8 cellular contexts compared by ENCODE assay signal in the genomic region with DNA sequence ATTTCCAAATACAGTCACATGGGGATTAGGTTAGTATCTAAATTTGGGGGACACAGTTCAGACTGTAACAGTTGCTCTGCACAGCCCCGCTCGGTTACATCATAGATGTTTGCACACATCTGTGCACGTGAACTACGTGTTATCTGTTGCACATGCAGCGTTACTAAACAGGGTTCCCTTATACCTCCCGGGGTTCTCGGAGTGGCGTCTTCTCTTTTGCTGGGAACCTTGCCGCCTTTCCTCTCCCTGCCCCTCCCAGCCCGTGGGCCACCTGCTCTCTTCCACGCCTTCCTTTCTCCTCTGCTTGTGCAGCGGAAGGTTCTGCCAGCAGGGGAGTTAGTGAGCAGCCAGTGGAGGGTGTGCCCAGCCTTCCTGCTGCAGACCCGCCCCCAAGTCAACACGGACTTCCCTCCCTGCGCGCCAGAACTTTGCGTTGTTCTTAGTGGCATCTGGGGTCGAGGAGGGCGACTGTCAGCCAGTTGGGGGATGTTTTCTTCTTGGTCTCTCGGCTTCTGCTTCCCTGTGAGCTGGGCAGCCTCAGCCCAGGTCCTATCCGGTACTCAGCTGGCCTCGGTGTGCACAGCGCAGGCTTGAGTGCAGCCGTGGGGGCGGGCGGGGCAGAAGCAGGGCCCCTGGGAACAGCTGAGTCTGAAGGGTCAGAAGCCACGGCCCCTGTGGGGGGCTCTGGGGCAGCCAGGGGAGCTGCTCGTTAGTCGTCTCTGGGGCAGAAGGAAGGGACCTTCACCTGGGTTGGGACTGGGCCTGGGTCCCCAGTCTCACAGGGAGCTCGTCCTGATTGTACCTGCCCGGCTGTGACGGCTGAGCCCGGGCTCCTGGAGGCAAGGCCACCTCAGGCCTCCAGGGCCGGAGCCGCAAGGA.
DNase-seq lines count a peak whose midpoint lies in the region; ATAC-seq, FAIRE-seq and TF ChIP-seq lines count a peak whose summit lies in the region.
"Not testable (repeated sequence)": the region's sequence is repeated elsewhere in the genome, so short reads cannot be mapped to it uniquely, and the experiment has no call there.

No MANE protein-coding gene starts in this region.

- CTCF ChIA-PET in Calu3 (lab: Charles Lee), result not testable (repeated sequence)
- CTCF ChIA-PET in WTC11 (lab: Charles Lee), result interaction anchor here (0.6 to 1.3 kb wide), 5 partner anchors 10 to 474 kb away, joined by 3 to 6 read pairs (median 3); no protein-coding TSS in a partner anchor

- peak overlapping the region; percentile 68 for H3K4me3 Mint-ChIP-seq in Calu3 (ENCODE audit: low read depth, unreplicated experiment)
- H3K4me3 Mint-ChIP-seq in WTC11, result peak overlapping the region; percentile 54
- not testable (repeated sequence) for H3K4me3 Mint-ChIP-seq in astrocyte (ENCODE audit: unreplicated experiment)
- H3K4me3 Mint-ChIP-seq in stimulated activated naive CD8-positive, alpha-beta T cell treated with anti-CD3 and anti-CD28 coated beads, Interleukin-15, Interleukin-2, amounts not matched to agents 100 ng/mL and 50 ng/mL, for 24 hours, result peak overlapping the region; percentile 49

- intact Hi-C loops in Calu3 (cut with micrococcal nuclease; ENCODE audit: unreplicated experiment); heart left ventricle (cut with DNase I): not testable (repeated sequence)

- peak overlapping the region; percentile 68 for H3K4me2 ChIP-seq in astrocyte (ENCODE audit: low read length)

- WGBS in heart left ventricle, 4 donors, result 17 to 28% (median 23%) methylated on average over 21 to 35 of the region's 35 CpGs

- not testable (repeated sequence) for H3K9me3 Mint-ChIP-seq in Calu3 (ENCODE audit: low read depth, unreplicated experiment); astrocyte (ENCODE audit: unreplicated experiment)
- peaks cover 11% of the 10 kb centered on the region; the same call in 1 of the 2 replicates for H3K9me3 Mint-ChIP-seq in WTC11
- H3K9me3 Mint-ChIP-seq in stimulated activated naive CD8-positive, alpha-beta T cell treated with anti-CD3 and anti-CD28 coated beads, Interleukin-15, Interleukin-2, amounts not matched to agents 100 ng/mL and 50 ng/mL, for 24 hours, result peaks cover 12% of the 10 kb centered on the region

- H3K36me3 Mint-ChIP-seq in Calu3 (ENCODE audit: insufficient read depth, unreplicated experiment); WTC11; astrocyte (ENCODE audit: low read depth, unreplicated experiment): not testable (repeated sequence)
- peaks cover 11% of the 10 kb centered on the region for H3K36me3 Mint-ChIP-seq in stimulated activated naive CD8-positive, alpha-beta T cell treated with anti-CD3 and anti-CD28 coated beads, Interleukin-15, Interleukin-2, amounts not matched to agents 100 ng/mL and 50 ng/mL, for 24 hours (ENCODE audit: low read depth)

- H4K20me1 ChIP-seq in astrocyte (ENCODE audit: insufficient read depth, low read length), result not testable (repeated sequence)

- not testable (repeated sequence) for H3K79me2 ChIP-seq in astrocyte (ENCODE audit: insufficient read depth, low read length)

- not testable (repeated sequence) for BruUV-seq in Calu3 (replicated peaks; lab: Mats Ljungman, UMichigan)

- H3K4me3 ChIP-seq in HUES6 (ENCODE audit: low read depth, low read length) (peak overlapping the region; percentile 34), heart left ventricle (peak overlapping the region in 7 of 12 donors; percentile 3 to 31 (median 21))
- H3K4me3 ChIP-seq in astrocyte (ENCODE audit: insufficient read depth, low read depth, low read length), result not testable (repeated sequence)

- not testable (repeated sequence) for FAIRE-seq in astrocyte (lab: Jason Lieb, UNC)

- H3K36me3 ChIP-seq in HUES6 (ENCODE audit: control insufficient read depth, insufficient read depth, low read length); astrocyte (ENCODE audit: insufficient read depth, low read length); heart left ventricle: not testable (repeated sequence)

- TF ChIP-seq CTCF in Calu3 (IDR thresholded peaks at IDR 0.05; ENCODE audit: unreplicated experiment) (peak; percentile 58), WTC11 (IDR thresholded peaks at IDR 0.05) (peak; percentile 34; the same call in 1 of the 2 replicates), heart left ventricle (IDR thresholded peaks at IDR 0.05) (peak in 10 of 12 donors; percentile 9 to 47 (median 34))
- TF ChIP-seq CTCF in astrocyte (IDR thresholded peaks at IDR 0.05; ENCODE audit: insufficient read depth, low read depth, low read length); omental fat pad (IDR thresholded peaks at IDR 0.05): not testable (repeated sequence)

- H3K9me3 ChIP-seq in HUES6 (ENCODE audit: control insufficient read depth, insufficient read depth, low read depth, low read length), result peaks cover 13% of the 10 kb centered on the region; the same call in 1 of the 2 replicates
- H3K9me3 ChIP-seq in astrocyte (ENCODE audit: insufficient read depth, low read depth, low read length), result not testable (repeated sequence)
- peaks cover 0 to 19% (median 7%) of the 10 kb centered on the region in 12 donors for H3K9me3 ChIP-seq in heart left ventricle

- DNase-seq in Calu3, result peak; percentile 57
- peak; percentile 91 for DNase-seq in NCI-H69 (lab: John Stamatoyannopoulos, UW)
- DNase-seq in WTC11 (ENCODE audit: low spot score), result peak; percentile 68
- not testable (repeated sequence) for DNase-seq in astrocyte (ENCODE audit: low read depth); heart left ventricle; omental fat pad (ENCODE audit: low spot score)

- H3K4me1 ChIP-seq in HUES6 (ENCODE audit: control insufficient read depth, insufficient read depth, low read length) (peaks cover 18% of the 10 kb centered on the region; the same call in 1 of the 2 replicates), heart left ventricle (peaks cover 0 to 13% (median 0%) of the 10 kb centered on the region in 12 donors)
- not testable (repeated sequence) for H3K4me1 ChIP-seq in astrocyte (ENCODE audit: insufficient read depth, low read length)

- H3K9ac ChIP-seq in HUES6 (ENCODE audit: low read length); astrocyte (ENCODE audit: low read length): not testable (repeated sequence)

- H3K27ac ChIP-seq in HUES6 (ENCODE audit: low read depth, low read length); astrocyte (ENCODE audit: low read depth, low read length); heart left ventricle: not testable (repeated sequence)

- ATAC-seq in WTC11, result peak; percentile 98
- ATAC-seq in heart left ventricle, result peak; percentile 60 to 89 (median 78)
- peak; percentile 80 for ATAC-seq in omental fat pad (ENCODE audit: low FRiP score)

- POLR2A ChIA-PET in WTC11 (lab: Charles Lee), result not testable (repeated sequence)

- H3K27ac Mint-ChIP-seq in Calu3 (ENCODE audit: unreplicated experiment); WTC11; astrocyte (ENCODE audit: unreplicated experiment); stimulated activated naive CD8-positive, alpha-beta T cell treated with anti-CD3 and anti-CD28 coated beads, Interleukin-15, Interleukin-2, amounts not matched to agents 100 ng/mL and 50 ng/mL, for 24 hours: not testable (repeated sequence)

- not testable (repeated sequence) for H3K27me3 ChIP-seq in HUES6 (ENCODE audit: control insufficient read depth, insufficient read depth, low read length); astrocyte (ENCODE audit: insufficient read depth, low read length)
- peaks cover 0 to 16% (median 4%) of the 10 kb centered on the region in 9 donors for H3K27me3 ChIP-seq in heart left ventricle

- not testable (repeated sequence) for H2AFZ ChIP-seq in astrocyte (ENCODE audit: low read depth, low read length)

- H3K27me3 Mint-ChIP-seq in Calu3 (ENCODE audit: unreplicated experiment) (peaks cover 13% of the 10 kb centered on the region), WTC11 (ENCODE audit: low read depth) (peaks cover 19% of the 10 kb centered on the region), astrocyte (ENCODE audit: low read depth, unreplicated experiment) (peaks cover 17% of the 10 kb centered on the region)
- not testable (repeated sequence) for H3K27me3 Mint-ChIP-seq in stimulated activated naive CD8-positive, alpha-beta T cell treated with anti-CD3 and anti-CD28 coated beads, Interleukin-15, Interleukin-2, amounts not matched to agents 100 ng/mL and 50 ng/mL, for 24 hours

- not testable (repeated sequence) for TF ChIP-seq POLR2A in heart left ventricle (IDR thresholded peaks at IDR 0.05)

- not testable (repeated sequence) for H3K4me1 Mint-ChIP-seq in Calu3 (ENCODE audit: low read depth, unreplicated experiment); astrocyte (ENCODE audit: low read depth, unreplicated experiment); stimulated activated naive CD8-positive, alpha-beta T cell treated with anti-CD3 and anti-CD28 coated beads, Interleukin-15, Interleukin-2, amounts not matched to agents 100 ng/mL and 50 ng/mL, for 24 hours (ENCODE audit: low read depth)
- peaks cover 15% of the 10 kb centered on the region for H3K4me1 Mint-ChIP-seq in WTC11

TF ChIP-seq in WTC11, 78 proteins besides CTCF, POLR2A, EP300 and RAD21:
- TF ChIP-seq, protein P1, sequence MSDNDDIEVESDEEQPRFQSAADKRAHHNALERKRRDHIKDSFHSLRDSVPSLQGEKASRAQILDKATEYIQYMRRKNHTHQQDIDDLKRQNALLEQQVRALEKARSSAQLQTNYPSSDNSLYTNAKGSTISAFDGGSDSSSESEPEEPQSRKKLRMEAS (CRISPR knock-in tag; IDR thresholded peaks at IDR 0.05), result peak; percentile 53; the same call in 1 of the 2 replicates
- TF ChIP-seq GABPB1 (CRISPR knock-in tag; IDR thresholded peaks at IDR 0.05), result peak; percentile 55; the same call in 1 of the 2 replicates
